In genomic region chr2:9377461-9378097, GRCh38 we compare ENCODE assay signal across 1 cellular context.
TF ChIP-seq lines count a peak whose summit lies in the region.

No MANE protein-coding gene starts in this region.

TF ChIP-seq in A549, 52 proteins besides CTCF, POLR2A, EP300 and RAD21 (continued from another document):
- TF ChIP-seq USF2 (IDR thresholded peaks at IDR 0.05) (no peak), E2F6 (IDR thresholded peaks at IDR 0.05; ENCODE audit: borderline replicate concordance, low read depth) (no peak), TP53 (CRISPR knock-in tag; IDR thresholded peaks at IDR 0.05) (no peak), ZC3H11A (IDR thresholded peaks at IDR 0.05) (no peak), CBX2 (IDR thresholded peaks at IDR 0.05; ENCODE audit: borderline replicate concordance, low read depth) (no peak), FOXS1 (CRISPR knock-in tag; IDR thresholded peaks at IDR 0.05) (no peak), CHD2 (IDR thresholded peaks at IDR 0.05; ENCODE audit: low read length, partially characterized antibody) (no peak), CEBPB (IDR thresholded peaks at IDR 0.05) (no peak), TFCP2L1 (CRISPR knock-in tag; IDR thresholded peaks at IDR 0.05) (no peak), JUNB (IDR thresholded peaks at IDR 0.05) (no peak), BHLHE40 (IDR thresholded peaks at IDR 0.05; ENCODE audit: low read depth, low read length) (no peak), PHF8 (IDR thresholded peaks at IDR 0.05; ENCODE audit: borderline replicate concordance, low read depth) (no peak), ATOH8 (CRISPR knock-in tag; IDR thresholded peaks at IDR 0.05; ENCODE audit: low read depth) (no peak), POLR2AphosphoS2 (conservative IDR thresholded peaks at IDR 0.05; ENCODE audit: low read length) (no peak)
TF ChIP-seq in A549: peak in this region for 0.
